14 cellular contexts compared by ENCODE assay signal in genomic region chr3:193836511-193836910, GRCh38.
DNase-seq lines count a peak whose midpoint lies in the region; TF ChIP-seq lines count a peak whose summit lies in the region.
"Had no signal": no experiment of that assay in that cellular context is flagged by ENCODE, and none has a peak within 500 bp of the region (broad histone marks: within the 10 kb centered on the region; RNA-seq: fewer than 3 reads in every experiment).

No MANE protein-coding gene starts in this region.

- CTCF ChIA-PET in activated CD4-positive, alpha-beta memory T cell treated with anti-CD3 and anti-CD28 coated beads, Interleukin-2, amount 10 ng/mL, durations not matched to agents 7 days and 5 days (lab: Charles Lee): interaction anchor here (0.5 to 1.1 kb wide), 2 partner anchors 11 to 479 kb away, joined by 3 read pairs; no protein-coding TSS in a partner anchor

- H4K8ac ChIP-seq in mesendoderm (ENCODE audit: low read depth, low read length): no peak overlapping the region

- H3K4ac ChIP-seq in mesendoderm (ENCODE audit: low read depth, low read length): no peak overlapping the region

- H3K27ac Mint-ChIP-seq in type B pancreatic cell: peak overlapping the region; percentile 79
- H3K27ac Mint-ChIP-seq in activated CD4-positive, alpha-beta memory T cell treated with anti-CD3 and anti-CD28 coated beads, Interleukin-2, amount 10 ng/mL, durations not matched to agents 7 days and 5 days: no peak overlapping the region
- H3K27ac Mint-ChIP-seq: B cell; CD4-positive, alpha-beta T cell; GM23338; H9 had no signal

- H3K27me3 Mint-ChIP-seq in type B pancreatic cell: no peaks in the 10 kb centered on the region
- peaks cover 26% of the 10 kb centered on the region for H3K27me3 Mint-ChIP-seq in activated CD4-positive, alpha-beta memory T cell treated with anti-CD3 and anti-CD28 coated beads, Interleukin-2, amount 10 ng/mL, durations not matched to agents 7 days and 5 days
- H3K27me3 Mint-ChIP-seq: B cell had no signal

- H3K4me2 ChIP-seq in mesendoderm (ENCODE audit: low read length): no peak overlapping the region
- H3K4me2 ChIP-seq: GM23338 had no signal

- no peak overlapping the region for H2BK5ac ChIP-seq in mesendoderm (ENCODE audit: low read length)

- no peak overlapping the region for H2BK15ac ChIP-seq in mesendoderm (replicated peaks; ENCODE audit: low read depth)

- H3K27me3 ChIP-seq in mesendoderm (ENCODE audit: insufficient read depth, low read length, poor library complexity): no peaks in the 10 kb centered on the region

- H4K5ac ChIP-seq in mesendoderm (ENCODE audit: low read length): no peak overlapping the region

- no CpG with 5 or more reads among the region's 2 CpGs for WGBS in mesendoderm (ENCODE audit: extremely low coverage, insufficient coverage, low lambda C conversion rate)

- no peaks in the 10 kb centered on the region for H3K79me2 ChIP-seq in mesendoderm (ENCODE audit: control insufficient read depth, insufficient read depth, low read length)

- H2AK5ac ChIP-seq in mesendoderm (ENCODE audit: low read length): no peak overlapping the region

- no peaks in the 10 kb centered on the region for H3K36me3 ChIP-seq in mesendoderm (ENCODE audit: control insufficient read depth, insufficient read depth, low read length)

- no peak overlapping the region for H3K9ac ChIP-seq in mesendoderm (ENCODE audit: low read length)

- H3K23ac ChIP-seq in mesendoderm (ENCODE audit: low read length): no peak overlapping the region

- H3K4me1 Mint-ChIP-seq in type B pancreatic cell (ENCODE audit: unreplicated experiment): peaks cover 24% of the 10 kb centered on the region
- H3K4me1 Mint-ChIP-seq in activated CD4-positive, alpha-beta memory T cell treated with anti-CD3 and anti-CD28 coated beads, Interleukin-2, amount 10 ng/mL, durations not matched to agents 7 days and 5 days: peaks cover 11% of the 10 kb centered on the region
- H3K4me1 Mint-ChIP-seq: GM23338 had no signal

- no peak overlapping the region for H3K18ac ChIP-seq in mesendoderm (ENCODE audit: low read length)

- POLR2A ChIA-PET in activated CD4-positive, alpha-beta memory T cell treated with anti-CD3 and anti-CD28 coated beads, Interleukin-2, amount 10 ng/mL, durations not matched to agents 7 days and 5 days (lab: Charles Lee): no interaction called here

- no peaks in the 10 kb centered on the region for H3K36me3 Mint-ChIP-seq in type B pancreatic cell
- H3K36me3 Mint-ChIP-seq in activated CD4-positive, alpha-beta memory T cell treated with anti-CD3 and anti-CD28 coated beads, Interleukin-2, amount 10 ng/mL, durations not matched to agents 7 days and 5 days (ENCODE audit: low read depth): no peaks in the 10 kb centered on the region

- H3K56ac ChIP-seq in mesendoderm (ENCODE audit: low read length): no peak overlapping the region

- peak overlapping the region; percentile 52 for H3K27ac ChIP-seq in epithelial cell of prostate
- no peak overlapping the region for H3K27ac ChIP-seq in mesendoderm (ENCODE audit: low read depth, low read length)

- no peaks in the 10 kb centered on the region for H3K79me1 ChIP-seq in mesendoderm (ENCODE audit: low read length)

- DNase-seq in SK-MEL-5 (ENCODE audit: low read depth, low spot score) (peak; percentile 25), epithelial cell of prostate (ENCODE audit: low read depth, low spot score) (no peak), mesendoderm (no peak), type B pancreatic cell (ENCODE audit: extremely low spot score, unreplicated experiment) (no peak), DMS53 treated with DMSO at 0.1 percent for 48 hours (lab: John Stamatoyannopoulos, UW; ENCODE audit: unreplicated experiment) (no peak), NCI-H526 (lab: John Stamatoyannopoulos, UW) (no peak)
- DNase-seq in activated CD4-positive, alpha-beta memory T cell treated with anti-CD3 and anti-CD28 coated beads, Interleukin-2, amount 10 ng/mL, durations not matched to agents 7 days and 5 days: no peak
- DNase-seq: C1 segment of cervical spinal cord; CD4-positive, alpha-beta T cell; DMS79 treated with DMSO at 0.1 percent for 48 hours; EL; H9 had no signal

- peaks cover 6% of the 10 kb centered on the region for H3K4me1 ChIP-seq in mesendoderm (ENCODE audit: control insufficient read depth, low read depth, low read length)

- peak overlapping the region; percentile 6 for H3K4me3 Mint-ChIP-seq in type B pancreatic cell
- H3K4me3 Mint-ChIP-seq in activated CD4-positive, alpha-beta memory T cell treated with anti-CD3 and anti-CD28 coated beads, Interleukin-2, amount 10 ng/mL, durations not matched to agents 7 days and 5 days: no peak overlapping the region
- H3K4me3 Mint-ChIP-seq: B cell; CD4-positive, alpha-beta T cell; GM23338; H9 had no signal

- no peak overlapping the region for H3K4me3 ChIP-seq in mesendoderm (ENCODE audit: low read length)
- H3K4me3 ChIP-seq: GM23338 had no signal

- in situ Hi-C loops in SK-MEL-5 (cut with HindIII; ENCODE audit: low pct_unique_long_range_greater_than_20kb, low sequenced_read_pairs): no loop called here

- TF ChIP-seq CTCF in type B pancreatic cell (conservative IDR thresholded peaks at IDR 0.05): no peak

- H2BK120ac ChIP-seq in mesendoderm (ENCODE audit: low read depth, low read length): peak overlapping the region; percentile 75

- H3K9me3 Mint-ChIP-seq in type B pancreatic cell: peaks cover 4% of the 10 kb centered on the region
- H3K9me3 Mint-ChIP-seq in activated CD4-positive, alpha-beta memory T cell treated with anti-CD3 and anti-CD28 coated beads, Interleukin-2, amount 10 ng/mL, durations not matched to agents 7 days and 5 days: no peaks in the 10 kb centered on the region
- H3K9me3 Mint-ChIP-seq: CD4-positive, alpha-beta T cell; GM23338; H9 had no signal
